Comparison of ENCODE assay signal across 17 cellular contexts in genomic region chr2:240302933-240303332, GRCh38.
"Had no signal": no experiment of that assay in that cellular context is flagged by ENCODE, and none has a peak within 500 bp of the region (broad histone marks: within the 10 kb centered on the region; RNA-seq: fewer than 3 reads in every experiment).

No MANE protein-coding gene starts in this region.

- ATAC-seq: foreskin keratinocyte; naive thymus-derived CD4-positive, alpha-beta T cell had no signal

- H3K27ac ChIP-seq: colonic mucosa, foreskin keratinocyte, left ventricle myocardium inferior, right atrium auricular region, suprapubic skin, thyroid gland, uterus had no signal

- DNase-seq: colonic mucosa; effector CD4-positive, alpha-beta T cell; endodermal cell; erythroblast; foreskin keratinocyte; immature natural killer cell; left ventricle myocardium inferior; mammary epithelial cell; naive thymus-derived CD4-positive, alpha-beta T cell; nephron progenitor cell; small intestine; stimulated activated CD4-positive, alpha-beta T cell treated with anti-CD3 and anti-CD28 coated beads, Interleukin-2, amount 100 ng/mL, for 48 hours; stimulated activated naive CD4-positive, alpha-beta T cell treated with Interleukin-2 at 50 U/mL for 16 hours; thyroid gland; uterus had no signal

- H3K27me3 ChIP-seq: colonic mucosa, foreskin keratinocyte, right atrium auricular region, thyroid gland, uterus had no signal

- H3K36me3 ChIP-seq: colonic mucosa, left ventricle myocardium inferior, right atrium auricular region, suprapubic skin, thyroid gland, uterus had no signal

- H3K9me3 ChIP-seq: colonic mucosa, left ventricle myocardium inferior, right atrium auricular region, suprapubic skin, thyroid gland, uterus had no signal

- H3K4me1 ChIP-seq: colonic mucosa, foreskin keratinocyte, right atrium auricular region, suprapubic skin, thyroid gland, uterus had no signal

- H3K4me3 ChIP-seq: colonic mucosa, left ventricle myocardium inferior, right atrium auricular region, suprapubic skin, thyroid gland, uterus had no signal
